7 cellular contexts compared by ENCODE assay signal in genomic region chr4:146087856-146088255, GRCh38.
"Had no signal": no experiment of that assay in that cellular context is flagged by ENCODE, and none has a peak within 500 bp of the region (broad histone marks: within the 10 kb centered on the region; RNA-seq: fewer than 3 reads in every experiment).

No MANE protein-coding gene starts in this region.

- DNase-seq: H7, HFFc6, KBM-7 had no signal

- H3K36me3 ChIP-seq: HAP-1 had no signal

- H3K9me3 Mint-ChIP-seq: GM23338, HFFc6, IgD-negative memory B cell had no signal

- FAIRE-seq: HepG2 had no signal

- H3K27ac Mint-ChIP-seq: GM23338, HFFc6, IgD-negative memory B cell had no signal

- H3K4me1 Mint-ChIP-seq: GM23338 had no signal

- H3K4me3 ChIP-seq: GM23338, HAP-1 had no signal

- H3K4me3 Mint-ChIP-seq: GM23338, HFFc6, IgD-negative memory B cell had no signal

- H3K27me3 Mint-ChIP-seq: IgD-negative memory B cell had no signal

- H3K36me3 Mint-ChIP-seq: IgD-negative memory B cell had no signal
